ENCODE assay signal across 8 cellular contexts in the genomic region with DNA sequence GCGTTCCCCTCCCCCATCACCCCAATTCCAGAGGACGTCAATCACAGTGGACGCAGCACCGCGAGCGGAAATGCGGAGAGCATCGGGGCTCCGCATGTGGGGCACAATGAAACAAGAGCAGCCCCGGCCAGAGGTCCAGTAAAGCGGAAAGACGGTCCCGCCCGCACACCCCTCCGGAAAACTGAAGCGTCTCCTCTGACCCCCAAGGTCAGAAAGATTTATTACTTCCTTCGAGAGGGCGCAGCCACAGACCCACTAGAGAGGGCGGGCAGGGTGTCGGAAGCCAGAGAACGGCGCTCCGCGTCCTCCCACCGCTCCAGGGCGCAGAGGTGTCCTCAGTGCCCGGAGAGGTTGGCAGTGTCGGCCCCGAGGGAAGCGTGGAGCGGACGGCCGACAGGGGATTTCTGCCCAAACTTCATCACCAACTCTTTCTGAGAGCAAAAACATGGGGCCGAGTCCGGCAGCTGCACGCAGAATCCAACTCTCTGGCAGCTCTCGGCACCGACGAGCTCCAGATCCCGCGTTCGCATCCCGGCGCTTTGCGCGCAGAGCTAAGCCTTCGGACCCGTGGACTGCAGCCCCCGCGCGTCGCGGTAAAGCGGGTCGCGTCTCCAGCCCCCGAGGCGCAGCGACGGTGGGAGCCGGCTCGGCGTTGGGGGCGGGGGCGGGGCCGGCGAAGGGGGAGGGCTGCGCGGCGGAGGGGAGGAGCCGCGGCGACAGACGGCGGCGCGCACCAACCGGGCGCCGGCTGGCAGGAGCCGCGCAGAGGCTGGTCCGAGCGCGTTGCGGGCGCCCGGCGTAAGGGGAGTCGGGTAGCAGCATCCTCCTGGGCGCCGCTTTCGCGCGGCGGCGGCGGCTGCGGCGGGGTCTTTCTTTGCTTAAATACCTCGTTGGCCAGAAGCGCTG. TPM values are rescaled to one million over a fixed set of nuclear protein-coding genes. Genes with fewer than 3 reads are reported as not detected.
DNase-seq lines count a peak whose midpoint lies in the region; ATAC-seq and TF ChIP-seq lines count a peak whose summit lies in the region.

Gene CHST2 (plus strand): TSS at position 763 of the 906 bp plus-strand sequence. CDS start 1,046 bp downstream, outside the sequence.

- CTCF ChIA-PET in BJ (lab: Yijun Ruan, JAX): interaction anchor here (1.0 to 2.8 kb wide), 3 partner anchors 229 to 555 kb away, joined by 5 to 12 read pairs (median 7); no protein-coding TSS in a partner anchor

- TF ChIP-seq CTCF in BJ (IDR thresholded peaks at IDR 0.05; ENCODE audit: insufficient read depth, low read depth, low read length) (peak; percentile 25; the same call in 1 of the 2 replicates), epithelial cell of proximal tubule (conservative IDR thresholded peaks at IDR 0.05; ENCODE audit: low read depth, low read length) (no peak), mucosa of descending colon (IDR thresholded peaks at IDR 0.05) (no peak)

- peak; percentile 76 for ATAC-seq in GM19035 (IDR thresholded peaks at IDR 0.05; ENCODE audit: unreplicated experiment)
- peak; percentile 84 for ATAC-seq in HG03196 (IDR thresholded peaks at IDR 0.05; ENCODE audit: unreplicated experiment)
- peak; percentile 93 for ATAC-seq in mucosa of descending colon

- H3K36me3 ChIP-seq in BJ (ENCODE audit: control insufficient read depth, insufficient read depth, low read length) (no peaks in the 10 kb centered on the region), mucosa of descending colon (ENCODE audit: low read depth) (no peaks in the 10 kb centered on the region)

- H3K4me3 ChIP-seq in BJ (ENCODE audit: low read depth, low read length) (peak within 1 kb of the TSS; percentile 82), epithelial cell of proximal tubule (ENCODE audit: low read depth, low read length) (peak within 1 kb of the TSS; percentile 90), mucosa of descending colon (peak within 1 kb of the TSS; percentile 46)

- no peaks in the 10 kb centered on the region; the same call in none of the 2 replicates for H3K27me3 ChIP-seq in BJ (ENCODE audit: control insufficient read depth, insufficient read depth, low read length)

- DNase-seq in BJ (ENCODE audit: low read depth) (no peak), NCI-H69 (lab: John Stamatoyannopoulos, UW) (peak; percentile 86), activated T-cell treated with anti-CD3 and anti-CD28 coated beads for 1 hour (ENCODE audit: low read depth) (peak; percentile 51), epithelial cell of proximal tubule (ENCODE audit: low read depth) (no peak), mucosa of descending colon (peak; percentile 58 to 79 (median 76))
- DNase-seq in stimulated activated CD8-positive, alpha-beta memory T cell treated with anti-CD3 and anti-CD28 coated beads, Interleukin-4, amount 100 ng/mL, for 24 hours (ENCODE audit: low read depth): peak; percentile 64

- no peaks in the 10 kb centered on the region for H3K9me3 ChIP-seq in mucosa of descending colon

- peaks cover 9% of the 10 kb centered on the region for H3K4me1 ChIP-seq in mucosa of descending colon (ENCODE audit: low read depth)

- POLR2A ChIA-PET in BJ (lab: Charles Lee): no interaction called here

- intact Hi-C loops in mucosa of descending colon (cut with DNase I, micrococcal nuclease): no loop called here

RNA-seq across cellular contexts. Expression of gene CHST2, which starts in this region (rescaled TPM):
- polyA plus RNA-seq in BJ (2011; rRNA removed): 0.38 and 0.39 TPM in 2 replicates
- polyA minus RNA-seq in BJ (2011; rRNA and poly(A)+ RNA removed): 0.41 and 0.43 TPM in 2 replicates
- total RNA-seq in epithelial cell of proximal tubule (1.4 and 2.2 TPM in 2 replicates), mucosa of descending colon (1 to 10 TPM; 1.1 to 3.2 (median 1.5) TPM)

Comparison
In these comparisons a context has a peak if more than half of its experiments do, and no peak if none do; other contexts are left out.
1. DNase-seq: peak in NCI-H69 (single experiment), activated T-cell treated with anti-CD3 and anti-CD28 coated beads for 1 hour (single experiment), mucosa of descending colon (3 of 3) and stimulated activated CD8-positive, alpha-beta memory T cell treated with anti-CD3 and anti-CD28 coated beads, Interleukin-4, amount 100 ng/mL, for 24 hours (single experiment); none in BJ (single experiment) and epithelial cell of proximal tubule (single experiment).
2. Peak in every context shown above with its lines, with median percentiles within 50 percentile points of each other: H3K4me3 ChIP-seq and ATAC-seq.